9 cellular contexts compared by ENCODE assay signal in genomic region chr2:38037757-38038615, GRCh38. TPM values are rescaled to one million over a fixed set of nuclear protein-coding genes. Genes with fewer than 3 reads are reported as not detected.
DNase-seq lines count a peak whose midpoint lies in the region; ATAC-seq and TF ChIP-seq lines count a peak whose summit lies in the region.
"Had no signal": no experiment of that assay in that cellular context is flagged by ENCODE, and none has a peak within 500 bp of the region (broad histone marks: within the 10 kb centered on the region; RNA-seq: fewer than 3 reads in every experiment).

No MANE protein-coding gene starts in this region.

- H3K4me1 ChIP-seq in CD4-positive, alpha-beta memory T cell (ENCODE audit: insufficient read depth, low read length): no peaks in the 10 kb centered on the region
- H3K4me1 ChIP-seq in right cardiac atrium (ENCODE audit: control insufficient read depth, insufficient read depth, low read length): no peaks in the 10 kb centered on the region
- peaks cover 12% of the 10 kb centered on the region for H3K4me1 ChIP-seq in skeletal muscle satellite cell (ENCODE audit: control insufficient read depth, insufficient read depth, low read length)
- H3K4me1 ChIP-seq: parathyroid adenoma had no signal

- H3K4me1 Mint-ChIP-seq in CD4-positive, alpha-beta memory T cell: peaks cover 5 to 16% (median 10%) of the 10 kb centered on the region in 4 donors
- H3K4me1 Mint-ChIP-seq in activated T-cell treated with anti-CD3 and anti-CD28 coated beads, Interleukin-2, amount 50 U/mL, for 72 hours (ENCODE audit: low read depth): peaks cover 33% of the 10 kb centered on the region

- ATAC-seq in GM18870 (IDR thresholded peaks at IDR 0.05; ENCODE audit: unreplicated experiment) (peak; percentile 58), HG03064 (IDR thresholded peaks at IDR 0.05; ENCODE audit: low read depth, unreplicated experiment) (peak; percentile 71), right cardiac atrium (peak; percentile 88 to 92)
- peak; percentile 93 for ATAC-seq in activated T-cell treated with anti-CD3 and anti-CD28 coated beads, Interleukin-2, amount 50 U/mL, for 72 hours (replicated peaks in 1 of 2)

- H3K36me3 Mint-ChIP-seq in CD4-positive, alpha-beta memory T cell: no peaks in the 10 kb centered on the region
- H3K36me3 Mint-ChIP-seq in activated T-cell treated with anti-CD3 and anti-CD28 coated beads, Interleukin-2, amount 50 U/mL, for 72 hours (ENCODE audit: insufficient read depth in 2 of 2): peaks cover 0 to 8% of the 10 kb centered on the region in 2 donors

- H3K4me3 Mint-ChIP-seq in CD4-positive, alpha-beta memory T cell: peak overlapping the region in 7 of 8 donors; percentile 6 to 62 (median 42)
- peak overlapping the region; percentile 82 to 94 for H3K4me3 Mint-ChIP-seq in activated T-cell treated with anti-CD3 and anti-CD28 coated beads, Interleukin-2, amount 50 U/mL, for 72 hours

- TF ChIP-seq CTCF in RWPE1 (conservative IDR thresholded peaks at IDR 0.05; ENCODE audit: low read depth): no peak

- no peak for DNase-seq in CD4-positive, alpha-beta memory T cell
- peak; percentile 37 to 67 for DNase-seq in activated T-cell treated with anti-CD3 and anti-CD28 coated beads, Interleukin-2, amount 50 U/mL, for 72 hours
- DNase-seq in right cardiac atrium: peak; percentile 54 to 86 (median 79)
- DNase-seq in RWPE1 (ENCODE audit: low spot score): no peak
- no peak for DNase-seq in NCI-H1694 (lab: John Stamatoyannopoulos, UW)

- peaks cover 0 to 5% (median 0%) of the 10 kb centered on the region in 8 donors for H3K9me3 Mint-ChIP-seq in CD4-positive, alpha-beta memory T cell
- H3K9me3 Mint-ChIP-seq in activated T-cell treated with anti-CD3 and anti-CD28 coated beads, Interleukin-2, amount 50 U/mL, for 72 hours: peaks cover 0 to 1% of the 10 kb centered on the region in 2 donors

- POLR2A ChIA-PET in CD4-positive, alpha-beta memory T cell (lab: Charles Lee; ENCODE audit: partially characterized antibody): no interaction called here
- POLR2A ChIA-PET in RWPE1 (lab: Yijun Ruan, JAX; ENCODE audit: low non-redundant PET): no interaction called here

- peak overlapping the region; percentile 2 for H3K9ac ChIP-seq in skeletal muscle satellite cell (ENCODE audit: low read depth, low read length)
- H3K9ac ChIP-seq: parathyroid adenoma had no signal

- CTCF ChIA-PET in CD4-positive, alpha-beta memory T cell (lab: Charles Lee; ENCODE audit: partially characterized antibody): no interaction called here
- CTCF ChIA-PET in RWPE1 (lab: Yijun Ruan, JAX): no interaction called here

- no peaks in the 10 kb centered on the region for H3K36me3 ChIP-seq in CD4-positive, alpha-beta memory T cell (ENCODE audit: insufficient read depth, low read length)
- no peaks in the 10 kb centered on the region for H3K36me3 ChIP-seq in skeletal muscle satellite cell (ENCODE audit: insufficient read depth, low read length)

- H3K27me3 Mint-ChIP-seq in CD4-positive, alpha-beta memory T cell: peaks cover 34 to 42% of the 10 kb centered on the region in 2 donors
- peaks cover 51% of the 10 kb centered on the region for H3K27me3 Mint-ChIP-seq in activated T-cell treated with anti-CD3 and anti-CD28 coated beads, Interleukin-2, amount 50 U/mL, for 72 hours (ENCODE audit: low read depth)

- peaks cover 4% of the 10 kb centered on the region for H3K27me3 ChIP-seq in CD4-positive, alpha-beta memory T cell (ENCODE audit: insufficient read depth, low read length)
- H3K27me3 ChIP-seq in right cardiac atrium (ENCODE audit: control insufficient read depth, insufficient read depth) (no peaks in the 10 kb centered on the region), skeletal muscle satellite cell (ENCODE audit: control insufficient read depth, insufficient read depth, low read length) (peaks cover 60% of the 10 kb centered on the region)

- intact Hi-C loops in CD4-positive, alpha-beta memory T cell (cut with micrococcal nuclease): no loop called here
- intact Hi-C loops in right cardiac atrium (cut with DNase I): no loop called here

- H3K27ac ChIP-seq in CD4-positive, alpha-beta memory T cell (ENCODE audit: low read depth, low read length): no peak overlapping the region
- H3K27ac ChIP-seq in right cardiac atrium (ENCODE audit: low read length) (peak overlapping the region; percentile 44), RWPE1 (no peak overlapping the region)
- H3K27ac ChIP-seq: parathyroid adenoma had no signal

- no peak overlapping the region for H3K4me3 ChIP-seq in CD4-positive, alpha-beta memory T cell (ENCODE audit: low read length in 2 of 2)
- H3K4me3 ChIP-seq in right cardiac atrium (ENCODE audit: low read length): peak overlapping the region; percentile 2
- peak overlapping the region; percentile 60 for H3K4me3 ChIP-seq in skeletal muscle satellite cell (ENCODE audit: low read length)

- 12% methylated on average over 38 of the region's 38 CpGs for WGBS in right cardiac atrium

- H3K4me2 ChIP-seq in skeletal muscle satellite cell (ENCODE audit: low read length): peak overlapping the region; percentile 94

- H3K9me3 ChIP-seq in CD4-positive, alpha-beta memory T cell (ENCODE audit: control insufficient read depth in 1 of 2, low read length in 2 of 2): no peaks in the 10 kb centered on the region
- H3K9me3 ChIP-seq in right cardiac atrium (ENCODE audit: control insufficient read depth, low read length) (no peaks in the 10 kb centered on the region), skeletal muscle satellite cell (replicated peaks; ENCODE audit: low read length) (no peaks in the 10 kb centered on the region)

- H3K27ac Mint-ChIP-seq in CD4-positive, alpha-beta memory T cell: no peak overlapping the region
- H3K27ac Mint-ChIP-seq in activated T-cell treated with anti-CD3 and anti-CD28 coated beads, Interleukin-2, amount 50 U/mL, for 72 hours: peak overlapping the region; percentile 38

RNA-seq across cellular contexts. Expression of gene CYP1B1, which starts 38.0 kb away (rescaled TPM):
- total RNA-seq in CD4-positive, alpha-beta memory T cell: 1 to 10 TPM; 5.8 to 6.4 TPM
- polyA plus RNA-seq in CD4-positive, alpha-beta memory T cell: under 1 TPM in 1 of 2 donors, not detected in 1; 0.04 TPM
- total RNA-seq in activated T-cell treated with anti-CD3 and anti-CD28 coated beads, Interleukin-2, amount 50 U/mL, for 72 hours: 10 to 100 TPM in 1 of 2 donors, 1 to 10 TPM in 1; 9.5 to 24.3 TPM
- 100 to 1,000 TPM in 1 of 4 donors, 10 to 100 TPM in 3; 43.7 to 142 (median 53.4) TPM for total RNA-seq in right cardiac atrium
- polyA plus RNA-seq in right cardiac atrium: 10.1 TPM
- 50.7 and 66.7 TPM in 2 replicates for total RNA-seq in skeletal muscle satellite cell (2012; rRNA removed)

Comparison
In these comparisons a context has a peak if more than half of its experiments do, and no peak if none do; other contexts are left out.
1. DNase-seq: peak in activated T-cell treated with anti-CD3 and anti-CD28 coated beads, Interleukin-2, amount 50 U/mL, for 72 hours (2 of 2) and right cardiac atrium (3 of 3); none in CD4-positive, alpha-beta memory T cell (0 of 5), RWPE1 (single experiment) and NCI-H1694 (single experiment).
2. H3K4me3 ChIP-seq: peak in right cardiac atrium (single experiment) and skeletal muscle satellite cell (single experiment); none in CD4-positive, alpha-beta memory T cell (0 of 2).
3. Peak in every context shown above with its lines, with median percentiles within 50 percentile points of each other: ATAC-seq.